In genomic region chr1:58886611-58887010, GRCh38 we compare ENCODE assay signal across 11 cellular contexts.
DNase-seq lines count a peak whose midpoint lies in the region; ATAC-seq, FAIRE-seq and TF ChIP-seq lines count a peak whose summit lies in the region.
"Had no signal": no experiment of that assay in that cellular context is flagged by ENCODE, and none has a peak within 500 bp of the region (broad histone marks: within the 10 kb centered on the region; RNA-seq: fewer than 3 reads in every experiment).

No MANE protein-coding gene starts in this region.

- H3K27me3 ChIP-seq in ACC112 (ENCODE audit: insufficient read depth, low read length) (no peaks in the 10 kb centered on the region), Peyer's patch (no peaks in the 10 kb centered on the region), gastroesophageal sphincter (no peaks in the 10 kb centered on the region)

- H3K4me3 ChIP-seq in ACC112 (ENCODE audit: low read depth, low read length) (no peak overlapping the region), Peyer's patch (no peak overlapping the region), gastroesophageal sphincter (no peak overlapping the region), kidney (ENCODE audit: low read length in 2 of 2) (no peak overlapping the region)

- H3K9me3 ChIP-seq in Peyer's patch, result no peaks in the 10 kb centered on the region
- H3K9me3 ChIP-seq in gastroesophageal sphincter, result no peaks in the 10 kb centered on the region
- H3K9me3 ChIP-seq in kidney (ENCODE audit: control insufficient read depth in 1 of 2, low read length in 2 of 2), result no peaks in the 10 kb centered on the region

- no peak overlapping the region for H3K9ac ChIP-seq in kidney (ENCODE audit: low read length in 2 of 2)

- H3K36me3 ChIP-seq in ACC112 (ENCODE audit: insufficient read depth, low read length) (no peaks in the 10 kb centered on the region), Peyer's patch (no peaks in the 10 kb centered on the region), gastroesophageal sphincter (no peaks in the 10 kb centered on the region), kidney (ENCODE audit: control insufficient read depth in 1 of 2, insufficient read depth in 2 of 2, low read length in 2 of 2) (no peaks in the 10 kb centered on the region)

- intact Hi-C loops in sciatic nerve (cut with DNase I), result no loop called here
- intact Hi-C loops in kidney (cut with DNase I), result no loop called here

- DNase-seq in Peyer's patch, result no peak
- no peak for DNase-seq in sciatic nerve (ENCODE audit: low spot score)
- DNase-seq in UCSD-AML1 (lab: John Stamatoyannopoulos, UW; ENCODE audit: unreplicated experiment), result no peak
- no peak for DNase-seq in kidney
- no peak for DNase-seq in NCI-H524 (lab: John Stamatoyannopoulos, UW)
- no peak for DNase-seq in omental fat pad (ENCODE audit: low spot score)
- DNase-seq: NCI-H2081 treated with DMSO at 0.1 percent for 48 hours; stimulated activated CD4-positive, alpha-beta T cell treated with anti-CD3 and anti-CD28 coated beads, Interleukin-4, amount 100 ng/mL, for 24 hours had no signal

- no peaks in the 10 kb centered on the region for H3K79me2 ChIP-seq in ACC112 (ENCODE audit: control insufficient read depth, insufficient read depth, low read length, unreplicated experiment)

- FAIRE-seq in kidney (lab: Jason Lieb, UNC), result no peak
- FAIRE-seq: colon had no signal

- ATAC-seq in gastroesophageal sphincter (peak; percentile 52), sciatic nerve (peak; percentile 64), omental fat pad (ENCODE audit: low FRiP score) (no peak)

- H3K4me1 ChIP-seq in ACC112 (ENCODE audit: control insufficient read depth, insufficient read depth, low read length, unreplicated experiment) (peaks cover 62% of the 10 kb centered on the region), Peyer's patch (peaks cover 0 to 52% (median 15%) of the 10 kb centered on the region in 4 donors), gastroesophageal sphincter (peaks cover 0 to 51% (median 7%) of the 10 kb centered on the region in 3 donors), kidney (ENCODE audit: control insufficient read depth in 1 of 2, insufficient read depth in 1 of 2, low read depth in 1 of 2, low read length in 2 of 2) (peaks cover 8 to 16% of the 10 kb centered on the region in 2 donors)

- 73 to 83% methylated on average over 1 to 4 of the region's 4 CpGs for WGBS in gastroesophageal sphincter (ENCODE audit: low coverage in 1 of 2), 2 donors

- peak overlapping the region; percentile 27 for H2AFZ ChIP-seq in ACC112 (ENCODE audit: low read length, unreplicated experiment)

- TF ChIP-seq EP300 in gastroesophageal sphincter (IDR thresholded peaks at IDR 0.05), result no peak

- no peak for TF ChIP-seq CTCF in Peyer's patch (IDR thresholded peaks at IDR 0.05)
- TF ChIP-seq CTCF in gastroesophageal sphincter (IDR thresholded peaks at IDR 0.05), result no peak
- no peak for TF ChIP-seq CTCF in kidney (IDR thresholded peaks at IDR 0.05; ENCODE audit: borderline replicate concordance, extremely low read depth, insufficient read depth)
- TF ChIP-seq CTCF in omental fat pad (IDR thresholded peaks at IDR 0.05), result no peak

- H3K27ac ChIP-seq in ACC112 (ENCODE audit: low read depth, low read length), result peak overlapping the region; percentile 82
- H3K27ac ChIP-seq in Peyer's patch, result peak overlapping the region; percentile 15 to 79 (median 56)
- H3K27ac ChIP-seq in gastroesophageal sphincter, result peak overlapping the region; percentile 57 to 67 (median 60)
- H3K27ac ChIP-seq in kidney (ENCODE audit: low read depth in 2 of 2, low read length in 2 of 2), result peak overlapping the region in 1 of 2 donors; percentile 38

- TF ChIP-seq POLR2A in Peyer's patch (IDR thresholded peaks at IDR 0.05), result no peak
- no peak for TF ChIP-seq POLR2A in gastroesophageal sphincter (IDR thresholded peaks at IDR 0.05)
